In genomic region chr12:53956914-53957536, GRCh38 we compare ENCODE assay signal across 19 cellular contexts. TPM values are rescaled to one million over a fixed set of nuclear protein-coding genes. Genes with fewer than 3 reads are reported as not detected.
"Had no signal": no experiment of that assay in that cellular context is flagged by ENCODE, and none has a peak within 500 bp of the region (broad histone marks: within the 10 kb centered on the region; RNA-seq: fewer than 3 reads in every experiment).

No MANE protein-coding gene starts in this region.

- H3K27ac ChIP-seq: dorsolateral prefrontal cortex, esophagus squamous epithelium, upper lobe of left lung had no signal

- H3K36me3 Mint-ChIP-seq: activated naive CD8-positive, alpha-beta T cell had no signal

- H3K4me3 ChIP-seq: dorsolateral prefrontal cortex, esophagus squamous epithelium, upper lobe of left lung had no signal

- H3K4me3 Mint-ChIP-seq: activated CD4-positive, alpha-beta memory T cell treated with anti-CD3 and anti-CD28 coated beads for 36 hours; activated naive CD8-positive, alpha-beta T cell; activated T-cell treated with anti-CD3 and anti-CD28 coated beads, Interleukin-2, amount 50 U/mL, for 4 hours had no signal

- DNase-seq: activated CD4-positive, alpha-beta memory T cell treated with anti-CD3 and anti-CD28 coated beads for 36 hours; activated effector memory CD4-positive, alpha-beta T cell treated with anti-CD3 and anti-CD28 coated beads, Interleukin-2, amount 50 U/mL, for 16 hours; activated T-cell treated with anti-CD3 and anti-CD28 coated beads, Interleukin-2, amount 50 U/mL, for 4 hours; anterior cingulate cortex; dorsolateral prefrontal cortex; esophagus squamous epithelium; foreskin fibroblast; left colon; right cardiac atrium; stimulated activated CD4-positive, alpha-beta T cell treated with anti-CD3 and anti-CD28 coated beads, Interleukin-1b, Interleukin-23, amount 100 ng/mL, for 48 hours; stimulated activated naive CD4-positive, alpha-beta T cell treated with Interleukin-2 at 50 U/mL for 16 hours; upper lobe of left lung had no signal

- H3K9me3 ChIP-seq: esophagus squamous epithelium, upper lobe of left lung had no signal

- ATAC-seq: left colon, right cardiac atrium had no signal

- H3K36me3 ChIP-seq: esophagus squamous epithelium, upper lobe of left lung had no signal

- H3K9me3 Mint-ChIP-seq: activated CD4-positive, alpha-beta memory T cell treated with anti-CD3 and anti-CD28 coated beads for 36 hours; activated T-cell treated with anti-CD3 and anti-CD28 coated beads, Interleukin-2, amount 50 U/mL, for 4 hours had no signal

- H3K27ac Mint-ChIP-seq: activated CD4-positive, alpha-beta memory T cell treated with anti-CD3 and anti-CD28 coated beads for 36 hours; activated naive CD8-positive, alpha-beta T cell; progenitor cell of endocrine pancreas had no signal

RNA-seq across cellular contexts. Expression of gene HOXC12, which starts 2.3 kb away (rescaled TPM):
- total RNA-seq: activated CD4-positive, alpha-beta memory T cell treated with anti-CD3 and anti-CD28 coated beads for 36 hours; activated T-cell treated with anti-CD3 and anti-CD28 coated beads, Interleukin-2, amount 50 U/mL, for 4 hours; dorsolateral prefrontal cortex; esophagus squamous epithelium; left colon; lung microvascular endothelial cell; mononuclear cell; naive thymus-derived CD8-positive, alpha-beta T cell; progenitor cell of endocrine pancreas; right cardiac atrium; T-helper 2 cell treated with Interferon-gamma antibody and Interleukin-4, amounts not matched to agents 100 ng/mL and 5 ng/mL, for 36 hours; temporal lobe; upper lobe of left lung had no signal
- polyA plus RNA-seq: naive thymus-derived CD8-positive, alpha-beta T cell; right cardiac atrium had no signal

RNA-seq across cellular contexts. Expression of gene HOXC11, which starts 15.9 kb away (rescaled TPM):
- total RNA-seq: activated CD4-positive, alpha-beta memory T cell treated with anti-CD3 and anti-CD28 coated beads for 36 hours; activated T-cell treated with anti-CD3 and anti-CD28 coated beads, Interleukin-2, amount 50 U/mL, for 4 hours; dorsolateral prefrontal cortex; esophagus squamous epithelium; left colon; lung microvascular endothelial cell; mononuclear cell; naive thymus-derived CD8-positive, alpha-beta T cell; progenitor cell of endocrine pancreas; right cardiac atrium; T-helper 2 cell treated with Interferon-gamma antibody and Interleukin-4, amounts not matched to agents 100 ng/mL and 5 ng/mL, for 36 hours; temporal lobe; upper lobe of left lung had no signal
- polyA plus RNA-seq: naive thymus-derived CD8-positive, alpha-beta T cell; right cardiac atrium had no signal

RNA-seq across cellular contexts. Expression of gene HOTAIR, which starts 17.7 kb away (rescaled TPM):
- total RNA-seq: activated CD4-positive, alpha-beta memory T cell treated with anti-CD3 and anti-CD28 coated beads for 36 hours; activated T-cell treated with anti-CD3 and anti-CD28 coated beads, Interleukin-2, amount 50 U/mL, for 4 hours; dorsolateral prefrontal cortex; esophagus squamous epithelium; left colon; lung microvascular endothelial cell; mononuclear cell; naive thymus-derived CD8-positive, alpha-beta T cell; progenitor cell of endocrine pancreas; right cardiac atrium; T-helper 2 cell treated with Interferon-gamma antibody and Interleukin-4, amounts not matched to agents 100 ng/mL and 5 ng/mL, for 36 hours; temporal lobe; upper lobe of left lung had no signal
- polyA plus RNA-seq: naive thymus-derived CD8-positive, alpha-beta T cell; right cardiac atrium had no signal

RNA-seq across cellular contexts. Expression of gene HOXC13, which starts 18.4 kb away (rescaled TPM):
- total RNA-seq: activated CD4-positive, alpha-beta memory T cell treated with anti-CD3 and anti-CD28 coated beads for 36 hours; activated T-cell treated with anti-CD3 and anti-CD28 coated beads, Interleukin-2, amount 50 U/mL, for 4 hours; dorsolateral prefrontal cortex; left colon; lung microvascular endothelial cell; mononuclear cell; naive thymus-derived CD8-positive, alpha-beta T cell; progenitor cell of endocrine pancreas; right cardiac atrium; T-helper 2 cell treated with Interferon-gamma antibody and Interleukin-4, amounts not matched to agents 100 ng/mL and 5 ng/mL, for 36 hours; temporal lobe; upper lobe of left lung had no signal
- polyA plus RNA-seq: naive thymus-derived CD8-positive, alpha-beta T cell; right cardiac atrium had no signal

RNA-seq across cellular contexts. Expression of gene HOXC10, which starts 27.9 kb away (rescaled TPM):
- total RNA-seq: activated CD4-positive, alpha-beta memory T cell treated with anti-CD3 and anti-CD28 coated beads for 36 hours; activated T-cell treated with anti-CD3 and anti-CD28 coated beads, Interleukin-2, amount 50 U/mL, for 4 hours; left colon; lung microvascular endothelial cell; mononuclear cell; naive thymus-derived CD8-positive, alpha-beta T cell; progenitor cell of endocrine pancreas; right cardiac atrium; T-helper 2 cell treated with Interferon-gamma antibody and Interleukin-4, amounts not matched to agents 100 ng/mL and 5 ng/mL, for 36 hours; temporal lobe; upper lobe of left lung had no signal
- polyA plus RNA-seq: naive thymus-derived CD8-positive, alpha-beta T cell; right cardiac atrium had no signal
